ENCODE assay signal across 8 cellular contexts in the genomic region with DNA sequence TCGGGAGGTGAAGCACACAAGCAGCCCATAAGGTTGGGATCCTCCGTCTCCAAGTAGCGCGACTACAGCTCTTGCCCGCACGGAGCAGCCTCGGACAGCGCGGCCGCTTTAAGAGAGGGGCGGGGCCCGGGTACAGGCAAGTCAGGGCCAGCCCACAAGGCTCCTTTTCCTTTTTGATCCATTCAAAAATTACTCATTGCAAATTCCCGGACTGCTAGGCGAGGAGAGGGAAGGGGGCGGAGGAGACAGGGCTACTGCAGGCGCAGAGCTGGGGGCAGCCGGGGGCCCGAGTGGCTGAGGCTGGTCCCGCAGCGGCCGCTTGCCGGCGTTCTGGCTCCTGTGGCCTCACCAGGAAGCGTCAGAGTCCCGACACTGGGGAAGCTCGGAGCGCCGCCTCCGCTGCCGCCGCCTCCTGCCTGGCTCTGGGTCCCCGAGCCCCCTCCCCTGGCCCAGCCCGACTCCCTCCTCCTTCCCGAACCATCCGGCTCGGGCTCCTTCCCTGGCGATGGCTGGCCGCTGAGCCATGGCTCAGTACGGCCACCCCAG. TPM values are rescaled to one million over a fixed set of nuclear protein-coding genes. Genes with fewer than 3 reads are reported as not detected.
DNase-seq lines count a peak whose midpoint lies in the region; ATAC-seq and TF ChIP-seq lines count a peak whose summit lies in the region.

Gene UBASH3B (plus strand): TSS at position 196 of the 546 bp plus-strand sequence. CDS start 328 bp downstream, at position 524.

- peaks cover 41% of the 10 kb centered on the region for H3K4me1 ChIP-seq in CD8-positive, alpha-beta memory T cell (ENCODE audit: insufficient read depth, low read length)
- H3K4me1 ChIP-seq in SJCRH30 = no peaks in the 10 kb centered on the region

- peak within 1 kb of the TSS; percentile 87 to 95 (median 92) for H3K27ac Mint-ChIP-seq in CD8-positive, alpha-beta memory T cell
- H3K27ac Mint-ChIP-seq in natural killer cell treated with Interleukin-12 subunit alpha and Interleukin-12 subunit beta and Interleukin-15 and Interleukin-18, amount 100 ng/mL, for 72 hours = peak within 1 kb of the TSS; percentile 26 to 81
- H3K27ac Mint-ChIP-seq in stimulated activated naive CD8-positive, alpha-beta T cell treated with anti-CD3 and anti-CD28 coated beads, Interleukin-15, Interleukin-2, amounts not matched to agents 100 ng/mL and 50 ng/mL, for 24 hours = peak within 1 kb of the TSS; percentile 80

- H3K36me3 Mint-ChIP-seq in CD8-positive, alpha-beta memory T cell = peaks cover 0 to 12% (median 0%) of the 10 kb centered on the region in 3 donors
- H3K36me3 Mint-ChIP-seq in natural killer cell treated with Interleukin-12 subunit alpha and Interleukin-12 subunit beta and Interleukin-15 and Interleukin-18, amount 100 ng/mL, for 72 hours = no peaks in the 10 kb centered on the region
- peaks cover 8% of the 10 kb centered on the region for H3K36me3 Mint-ChIP-seq in stimulated activated naive CD8-positive, alpha-beta T cell treated with anti-CD3 and anti-CD28 coated beads, Interleukin-15, Interleukin-2, amounts not matched to agents 100 ng/mL and 50 ng/mL, for 24 hours (ENCODE audit: low read depth)

- H3K9me3 Mint-ChIP-seq in CD8-positive, alpha-beta memory T cell = no peaks in the 10 kb centered on the region
- H3K9me3 Mint-ChIP-seq in natural killer cell treated with Interleukin-12 subunit alpha and Interleukin-12 subunit beta and Interleukin-15 and Interleukin-18, amount 100 ng/mL, for 72 hours = no peaks in the 10 kb centered on the region
- H3K9me3 Mint-ChIP-seq in stimulated activated naive CD8-positive, alpha-beta T cell treated with anti-CD3 and anti-CD28 coated beads, Interleukin-15, Interleukin-2, amounts not matched to agents 100 ng/mL and 50 ng/mL, for 24 hours = no peaks in the 10 kb centered on the region

- no peaks in the 10 kb centered on the region for H3K36me3 ChIP-seq in CD8-positive, alpha-beta memory T cell (ENCODE audit: insufficient read depth, low read length)
- H3K36me3 ChIP-seq in SJCRH30 = no peaks in the 10 kb centered on the region

- DNase-seq in CD8-positive, alpha-beta memory T cell = peak; percentile 39 to 74 (median 60)
- DNase-seq in HL-60 (ENCODE audit: low read depth in 1 of 2, low spot score in 1 of 2) (peak in 1 of 2 experiments; percentile 78), SJCRH30 (peak; percentile 33 to 44), fibroblast of villous mesenchyme (ENCODE audit: low read depth) (peak; percentile 88)
- peak; percentile 42 for DNase-seq in activated gamma-delta T cell treated with anti-CD3 and anti-CD28 coated beads, Interleukin-2, amount 50 U/mL, for 16 hours (ENCODE audit: low read depth)
- DNase-seq in natural killer cell treated with Interleukin-12 subunit alpha and Interleukin-12 subunit beta and Interleukin-15 and Interleukin-18, amount 100 ng/mL, for 72 hours (ENCODE audit: low spot score) = peak; percentile 75

- ATAC-seq in GM19467 (IDR thresholded peaks at IDR 0.05; ENCODE audit: unreplicated experiment) = peak; percentile 72
- ATAC-seq in natural killer cell treated with Interleukin-12 subunit alpha and Interleukin-12 subunit beta and Interleukin-15 and Interleukin-18, amount 100 ng/mL, for 72 hours = peak; percentile 86 to 88

- CTCF ChIA-PET in CD8-positive, alpha-beta memory T cell (lab: Charles Lee) = interaction anchor here (0.6 to 4.2 kb wide), 31 partner anchors 8 to 402 kb away, joined by 3 to 53 read pairs (median 5); partner anchors contain the start of gene CRTAM

- H3K27ac ChIP-seq in CD8-positive, alpha-beta memory T cell (ENCODE audit: low read depth, low read length) = peak within 1 kb of the TSS; percentile 54
- H3K27ac ChIP-seq in HL-60 (replicated peaks) = peak within 1 kb of the TSS; percentile 67
- no peak within 1 kb of the TSS for H3K27ac ChIP-seq in SJCRH30

- POLR2A ChIA-PET in CD8-positive, alpha-beta memory T cell (lab: Charles Lee) = interaction anchor here (0.5 to 2.3 kb wide), 9 partner anchors 13 to 106 kb away, joined by 3 to 27 read pairs (median 7); no protein-coding TSS in a partner anchor

- H3K27me3 Mint-ChIP-seq in CD8-positive, alpha-beta memory T cell = peaks cover 0 to 5% of the 10 kb centered on the region in 2 donors
- H3K27me3 Mint-ChIP-seq in natural killer cell treated with Interleukin-12 subunit alpha and Interleukin-12 subunit beta and Interleukin-15 and Interleukin-18, amount 100 ng/mL, for 72 hours = peaks cover 8 to 10% of the 10 kb centered on the region in 2 donors
- peaks cover 5% of the 10 kb centered on the region for H3K27me3 Mint-ChIP-seq in stimulated activated naive CD8-positive, alpha-beta T cell treated with anti-CD3 and anti-CD28 coated beads, Interleukin-15, Interleukin-2, amounts not matched to agents 100 ng/mL and 50 ng/mL, for 24 hours

- TF ChIP-seq CTCF in HL-60 (IDR thresholded peaks at IDR 0.05; ENCODE audit: insufficient read depth, low read length) (no peak), fibroblast of villous mesenchyme (IDR thresholded peaks at IDR 0.05; ENCODE audit: insufficient read depth, low read depth, low read length) (peak; percentile 16)

- H3K27me3 ChIP-seq in CD8-positive, alpha-beta memory T cell (ENCODE audit: insufficient read depth, low read length, poor library complexity, severe bottlenecking) = no peaks in the 10 kb centered on the region
- H3K27me3 ChIP-seq in HL-60 (ENCODE audit: insufficient read depth, poor library complexity, severe bottlenecking) (peaks cover 4% of the 10 kb centered on the region), SJCRH30 (no peaks in the 10 kb centered on the region)

- H3K4me3 Mint-ChIP-seq in CD8-positive, alpha-beta memory T cell = peak within 1 kb of the TSS; percentile 94 to 99 (median 98)
- H3K4me3 Mint-ChIP-seq in natural killer cell treated with Interleukin-12 subunit alpha and Interleukin-12 subunit beta and Interleukin-15 and Interleukin-18, amount 100 ng/mL, for 72 hours = peak within 1 kb of the TSS; percentile 95
- H3K4me3 Mint-ChIP-seq in stimulated activated naive CD8-positive, alpha-beta T cell treated with anti-CD3 and anti-CD28 coated beads, Interleukin-15, Interleukin-2, amounts not matched to agents 100 ng/mL and 50 ng/mL, for 24 hours = peak within 1 kb of the TSS; percentile 96

- peak within 1 kb of the TSS; percentile 82 for H3K4me3 ChIP-seq in CD8-positive, alpha-beta memory T cell (ENCODE audit: low read length)
- H3K4me3 ChIP-seq in HL-60 (replicated peaks; ENCODE audit: insufficient read depth, low read length) = peak within 1 kb of the TSS; percentile 86
- peak within 1 kb of the TSS; percentile 60 for H3K4me3 ChIP-seq in SJCRH30
- peak within 1 kb of the TSS; percentile 87 for H3K4me3 ChIP-seq in fibroblast of villous mesenchyme (ENCODE audit: low read depth, low read length)

- peaks cover 44 to 52% (median 47%) of the 10 kb centered on the region in 3 donors for H3K4me1 Mint-ChIP-seq in CD8-positive, alpha-beta memory T cell
- peaks cover 20 to 27% of the 10 kb centered on the region in 2 donors for H3K4me1 Mint-ChIP-seq in natural killer cell treated with Interleukin-12 subunit alpha and Interleukin-12 subunit beta and Interleukin-15 and Interleukin-18, amount 100 ng/mL, for 72 hours (ENCODE audit: low read depth in 2 of 2)
- peaks cover 47% of the 10 kb centered on the region for H3K4me1 Mint-ChIP-seq in stimulated activated naive CD8-positive, alpha-beta T cell treated with anti-CD3 and anti-CD28 coated beads, Interleukin-15, Interleukin-2, amounts not matched to agents 100 ng/mL and 50 ng/mL, for 24 hours (ENCODE audit: low read depth)

- H3K9me3 ChIP-seq in CD8-positive, alpha-beta memory T cell (ENCODE audit: low read length) = no peaks in the 10 kb centered on the region
- no peaks in the 10 kb centered on the region for H3K9me3 ChIP-seq in SJCRH30 (replicated peaks)

RNA-seq across cellular contexts. Expression of gene UBASH3B, which starts in this region (rescaled TPM):
- 10 to 100 TPM; 34.6 to 36.4 TPM for total RNA-seq in CD8-positive, alpha-beta memory T cell
- polyA plus RNA-seq in CD8-positive, alpha-beta memory T cell = 12.0 TPM
- 0.38 TPM in 2 replicates for total RNA-seq in SJCRH30 (2014; rRNA removed; shearing (Covaris generic))
- total RNA-seq in fibroblast of villous mesenchyme = 26.1 and 30.7 TPM in 2 replicates
- total RNA-seq in natural killer cell treated with Interleukin-12 subunit alpha and Interleukin-12 subunit beta and Interleukin-15 and Interleukin-18, amount 100 ng/mL, for 72 hours = 1 to 10 TPM; 3.4 to 3.5 TPM

Comparison
In these comparisons a context has a peak if more than half of its experiments do, and no peak if none do; other contexts are left out.
1. Peak in DNase-seq and H3K4me3 ChIP-seq in SJCRH30; RNA of the gene not detected or under 1 TPM.